In genomic region chr11:28835790-28836189, GRCh38 we compare ENCODE assay signal across 14 cellular contexts.
DNase-seq lines count a peak whose midpoint lies in the region; ATAC-seq, FAIRE-seq and TF ChIP-seq lines count a peak whose summit lies in the region.
"Had no signal": no experiment of that assay in that cellular context is flagged by ENCODE, and none has a peak within 500 bp of the region (broad histone marks: within the 10 kb centered on the region; RNA-seq: fewer than 3 reads in every experiment).

No MANE protein-coding gene starts in this region.

- H3K27me3 ChIP-seq in GM23338 (ENCODE audit: insufficient read depth): no peaks in the 10 kb centered on the region
- H3K27me3 ChIP-seq: suprapubic skin had no signal

- no peaks in the 10 kb centered on the region for H3K9me3 Mint-ChIP-seq in GM23338

- H3K9me2 ChIP-seq in GM23338 (ENCODE audit: insufficient read depth): 0 out of 2 replicates have a peak, but pooled peaks cover 5% of the 10 kb centered on the region

- ATAC-seq in GM23338: no peak
- ATAC-seq: natural killer cell had no signal

- H3F3A ChIP-seq in GM23338 (replicated peaks; ENCODE audit: low read depth): no peaks in the 10 kb centered on the region

- intact Hi-C loops in posterior cingulate gyrus (cut with DNase I): no loop called here

- H3K4me1 Mint-ChIP-seq in GM23338: peaks cover 36% of the 10 kb centered on the region
- H3K4me1 Mint-ChIP-seq: natural killer cell had no signal

- H3K4me3 ChIP-seq in GM23338: no peak overlapping the region
- H3K4me3 ChIP-seq in epithelial cell of proximal tubule (ENCODE audit: low read depth, low read length): no peak overlapping the region
- no peak overlapping the region for H3K4me3 ChIP-seq in retinal pigment epithelial cell (ENCODE audit: low read length)
- H3K4me3 ChIP-seq: skin epidermis, suprapubic skin had no signal

- no peaks in the 10 kb centered on the region for H4K20me1 ChIP-seq in GM23338 (replicated peaks; ENCODE audit: insufficient read depth)

- H3K27ac ChIP-seq in GM23338 (ENCODE audit: low read depth): no peak overlapping the region
- H3K27ac ChIP-seq: skin epidermis, suprapubic skin had no signal

- H2AFZ ChIP-seq in GM23338: no peak overlapping the region

- peak overlapping the region; percentile 54; the same call in 1 of the 2 replicates for H3K27ac Mint-ChIP-seq in GM23338
- H3K27ac Mint-ChIP-seq: natural killer cell had no signal

- no peaks in the 10 kb centered on the region for H3K27me3 Mint-ChIP-seq in GM23338 (ENCODE audit: insufficient read depth, low read depth, poor library complexity)

- H3K36me3 ChIP-seq in GM23338 (ENCODE audit: insufficient read depth): no peaks in the 10 kb centered on the region
- H3K36me3 ChIP-seq: suprapubic skin had no signal

- no peaks in the 10 kb centered on the region for H3K79me2 ChIP-seq in GM23338 (replicated peaks; ENCODE audit: insufficient read depth)

- TF ChIP-seq CTCF in GM23338 (conservative IDR thresholded peaks at IDR 0.05; ENCODE audit: low read depth in 2 of 2) (no peak), epithelial cell of proximal tubule (conservative IDR thresholded peaks at IDR 0.05; ENCODE audit: low read depth, low read length) (no peak), retinal pigment epithelial cell (conservative IDR thresholded peaks at IDR 0.05; ENCODE audit: low read depth, low read length) (no peak)

- no peak overlapping the region for H3K4me3 Mint-ChIP-seq in GM23338
- H3K4me3 Mint-ChIP-seq: natural killer cell had no signal

- H3K36me3 Mint-ChIP-seq in GM23338 (ENCODE audit: low read depth): no peaks in the 10 kb centered on the region
- H3K36me3 Mint-ChIP-seq: natural killer cell had no signal

- H3K4me2 ChIP-seq in GM23338: peak overlapping the region; percentile 64; the same call in 1 of the 2 replicates

- peaks cover 48% of the 10 kb centered on the region for H3K4me1 ChIP-seq in GM23338 (ENCODE audit: insufficient read depth)
- H3K4me1 ChIP-seq: suprapubic skin had no signal

- FAIRE-seq in RCC 7860 (lab: Jason Lieb, UNC): no peak
- FAIRE-seq: colon had no signal

- DNase-seq in GM23338 (ENCODE audit: low spot score) (no peak), RCC 7860 (ENCODE audit: low spot score) (peak; percentile 56), epithelial cell of proximal tubule (ENCODE audit: low read depth) (peak; percentile 86), retinal pigment epithelial cell (ENCODE audit: low read depth) (peak; percentile 90), posterior cingulate gyrus (no peak), NCI-H82 (lab: John Stamatoyannopoulos, UW) (no peak)
- DNase-seq in stimulated activated CD4-positive, alpha-beta T cell treated with anti-CD3 and anti-CD28 coated beads, Interleukin-15, amount 100 ng/mL, for 24 hours: no peak
- DNase-seq: activated naive CD4-positive, alpha-beta T cell treated with anti-CD3 and anti-CD28 coated beads, Interleukin-2, amount 50 U/mL, for 16 hours; glutamatergic neuron; natural killer cell; NCI-H1105 treated with DMSO at 0.1 percent for 48 hours had no signal

TF ChIP-seq in GM23338, 12 proteins besides CTCF, POLR2A, EP300 and RAD21:
- TF ChIP-seq EZH2 (IDR thresholded peaks at IDR 0.05; ENCODE audit: low read depth, unreplicated experiment) (no peak), ZNF331 (CRISPR knock-in tag; IDR thresholded peaks at IDR 0.05; ENCODE audit: low read depth) (no peak), ZNF114 (CRISPR knock-in tag; IDR thresholded peaks at IDR 0.05) (no peak), ETS1 (IDR thresholded peaks at IDR 0.05) (no peak), ZNF462 (CRISPR knock-in tag; IDR thresholded peaks at IDR 0.05) (no peak), STAT1 (IDR thresholded peaks at IDR 0.05; ENCODE audit: unreplicated experiment) (no peak)
TF ChIP-seq in GM23338: peak in this region for 0.

Comparison
In these comparisons a context has a peak if more than half of its experiments do, and no peak if none do; other contexts are left out.
1. DNase-seq: peak in RCC 7860 (single experiment), epithelial cell of proximal tubule (single experiment) and retinal pigment epithelial cell (single experiment); none in GM23338 (single experiment), posterior cingulate gyrus (0 of 10), NCI-H82 (single experiment) and stimulated activated CD4-positive, alpha-beta T cell treated with anti-CD3 and anti-CD28 coated beads, Interleukin-15, amount 100 ng/mL, for 24 hours (single experiment).